Comparison of ENCODE assay signal across 11 cellular contexts in genomic region chr15:85024509-85025336, GRCh38. TPM values are rescaled to one million over a fixed set of nuclear protein-coding genes. Genes with fewer than 3 reads are reported as not detected.
DNase-seq lines count a peak whose midpoint lies in the region; ATAC-seq, FAIRE-seq and TF ChIP-seq lines count a peak whose summit lies in the region.
"Had no signal": no experiment of that assay in that cellular context is flagged by ENCODE, and none has a peak within 500 bp of the region (broad histone marks: within the 10 kb centered on the region; RNA-seq: fewer than 3 reads in every experiment).

No MANE protein-coding gene starts in this region.

- peaks cover 41% of the 10 kb centered on the region for H3K4me1 Mint-ChIP-seq in MCF 10A (ENCODE audit: insufficient read depth, unreplicated experiment)
- peaks cover 57% of the 10 kb centered on the region for H3K4me1 Mint-ChIP-seq in activated naive CD8-positive, alpha-beta T cell treated with anti-CD3 and anti-CD28 coated beads, Interleukin-2, amount 50 U/mL, for 24 hours

- FAIRE-seq in kidney (lab: Jason Lieb, UNC): no peak

- ATAC-seq in activated naive CD8-positive, alpha-beta T cell treated with anti-CD3 and anti-CD28 coated beads, Interleukin-2, amount 50 U/mL, for 24 hours: peak; percentile 79
- peak; percentile 41 for ATAC-seq in upper lobe of right lung

- no peak overlapping the region for H3K9ac ChIP-seq in kidney (ENCODE audit: low read length in 2 of 2)

- peak overlapping the region; percentile 26 for H3K27ac Mint-ChIP-seq in MCF 10A (ENCODE audit: low read depth, unreplicated experiment)
- H3K27ac Mint-ChIP-seq in activated naive CD8-positive, alpha-beta T cell treated with anti-CD3 and anti-CD28 coated beads, Interleukin-2, amount 50 U/mL, for 24 hours: peak overlapping the region; percentile 15
- H3K27ac Mint-ChIP-seq: activated T-helper 1 cell treated with anti-CD3 and anti-CD28 coated beads, Interleukin-12 subunit alpha, Interleukin-12 subunit beta, Interleukin-2, Interleukin-4 antibody, amounts not matched to agents 30 ng/mL and 10 ng/mL and 1 ng/mL, durations not matched to agents 14 hours and 24 hours and 36 hours; CD4-positive, alpha-beta T cell had no signal

- H3K27me3 ChIP-seq in breast epithelium (no peaks in the 10 kb centered on the region), upper lobe of right lung (no peaks in the 10 kb centered on the region)
- H3K27me3 ChIP-seq: thyroid gland had no signal

- CTCF ChIA-PET in MCF 10A (lab: Yijun Ruan, JAX): interaction anchor here (0.6 to 1.1 kb wide), 2 partner anchors 21 to 34 kb away, joined by 3 read pairs; no protein-coding TSS in a partner anchor

- intact Hi-C loops in MCF 10A (cut with micrococcal nuclease) (no loop called here), breast epithelium (cut with DNase I; ENCODE audit: low total_unique reads) (no loop called here), kidney (cut with DNase I) (no loop called here), upper lobe of right lung (cut with DNase I) (no loop called here)

- H3K36me3 ChIP-seq in breast epithelium: no peaks in the 10 kb centered on the region
- H3K36me3 ChIP-seq in kidney (ENCODE audit: control insufficient read depth in 1 of 2, insufficient read depth in 2 of 2, low read length in 2 of 2): no peaks in the 10 kb centered on the region
- no peaks in the 10 kb centered on the region for H3K36me3 ChIP-seq in upper lobe of right lung
- H3K36me3 ChIP-seq: thyroid gland had no signal

- no peaks in the 10 kb centered on the region for H3K36me3 Mint-ChIP-seq in MCF 10A (ENCODE audit: insufficient read depth, unreplicated experiment)
- H3K36me3 Mint-ChIP-seq in activated naive CD8-positive, alpha-beta T cell treated with anti-CD3 and anti-CD28 coated beads, Interleukin-2, amount 50 U/mL, for 24 hours (ENCODE audit: low read depth): no peaks in the 10 kb centered on the region

- no peak overlapping the region for H3K4me3 Mint-ChIP-seq in MCF 10A (ENCODE audit: unreplicated experiment)
- no peak overlapping the region for H3K4me3 Mint-ChIP-seq in activated naive CD8-positive, alpha-beta T cell treated with anti-CD3 and anti-CD28 coated beads, Interleukin-2, amount 50 U/mL, for 24 hours
- H3K4me3 Mint-ChIP-seq: activated T-helper 1 cell treated with anti-CD3 and anti-CD28 coated beads, Interleukin-12 subunit alpha, Interleukin-12 subunit beta, Interleukin-2, Interleukin-4 antibody, amounts not matched to agents 30 ng/mL and 10 ng/mL and 1 ng/mL, durations not matched to agents 14 hours and 24 hours and 36 hours; CD4-positive, alpha-beta T cell had no signal

- H3K4me3 ChIP-seq in breast epithelium (no peak overlapping the region), kidney (ENCODE audit: low read length in 2 of 2) (peak overlapping the region; percentile 3 to 24), upper lobe of right lung (no peak overlapping the region)
- H3K4me3 ChIP-seq: thyroid gland had no signal

- H3K27ac ChIP-seq in breast epithelium (peak overlapping the region in 1 of 2 donors; percentile 3), kidney (ENCODE audit: low read depth in 2 of 2, low read length in 2 of 2) (peak overlapping the region; percentile 68), upper lobe of right lung (no peak overlapping the region)
- H3K27ac ChIP-seq: thyroid gland had no signal

- H3K4me1 ChIP-seq in breast epithelium (peaks cover 6 to 7% of the 10 kb centered on the region in 2 donors), kidney (ENCODE audit: control insufficient read depth in 1 of 2, insufficient read depth in 1 of 2, low read depth in 1 of 2, low read length in 2 of 2) (peaks cover 31 to 50% of the 10 kb centered on the region in 2 donors), upper lobe of right lung (peaks cover 31% of the 10 kb centered on the region)

- POLR2A ChIA-PET in MCF 10A (lab: Yijun Ruan, JAX): interaction anchor here (0.8 to 1.3 kb wide), 3 partner anchors 9 to 33 kb away, joined by 3 to 4 read pairs (median 3); no protein-coding TSS in a partner anchor

- peak; percentile 82 for DNase-seq in MCF 10A (ENCODE audit: unreplicated experiment)
- no peak for DNase-seq in breast epithelium (ENCODE audit: low spot score in 2 of 2)
- no peak for DNase-seq in activated naive CD8-positive, alpha-beta T cell treated with anti-CD3 and anti-CD28 coated beads, Interleukin-2, amount 50 U/mL, for 24 hours
- no peak for DNase-seq in kidney
- no peak for DNase-seq in upper lobe of right lung
- no peak for DNase-seq in HuH-7.5 (ENCODE audit: low spot score)
- DNase-seq in NCI-H526 (lab: John Stamatoyannopoulos, UW): no peak
- no peak for DNase-seq in foreskin melanocyte
- DNase-seq: CD4-positive, alpha-beta T cell; thyroid gland had no signal

- TF ChIP-seq CTCF in MCF 10A (IDR thresholded peaks at IDR 0.05; ENCODE audit: unreplicated experiment): no peak
- no peak for TF ChIP-seq CTCF in breast epithelium (IDR thresholded peaks at IDR 0.05)
- no peak for TF ChIP-seq CTCF in kidney (IDR thresholded peaks at IDR 0.05; ENCODE audit: borderline replicate concordance, extremely low read depth, insufficient read depth)
- TF ChIP-seq CTCF in upper lobe of right lung (IDR thresholded peaks at IDR 0.05): no peak

- no TSS peak for BruUV-seq in MCF 10A (replicated peaks; lab: Mats Ljungman, UMichigan)

- H3K9me3 ChIP-seq in breast epithelium: no peaks in the 10 kb centered on the region
- no peaks in the 10 kb centered on the region for H3K9me3 ChIP-seq in kidney (ENCODE audit: control insufficient read depth in 1 of 2, low read length in 2 of 2)
- H3K9me3 ChIP-seq in upper lobe of right lung: no peaks in the 10 kb centered on the region
- H3K9me3 ChIP-seq: thyroid gland had no signal

- no peaks in the 10 kb centered on the region for H3K9me3 Mint-ChIP-seq in MCF 10A (ENCODE audit: unreplicated experiment)
- no peaks in the 10 kb centered on the region for H3K9me3 Mint-ChIP-seq in activated naive CD8-positive, alpha-beta T cell treated with anti-CD3 and anti-CD28 coated beads, Interleukin-2, amount 50 U/mL, for 24 hours
- H3K9me3 Mint-ChIP-seq: activated T-helper 1 cell treated with anti-CD3 and anti-CD28 coated beads, Interleukin-12 subunit alpha, Interleukin-12 subunit beta, Interleukin-2, Interleukin-4 antibody, amounts not matched to agents 30 ng/mL and 10 ng/mL and 1 ng/mL, durations not matched to agents 14 hours and 24 hours and 36 hours; CD4-positive, alpha-beta T cell had no signal

- H3K27me3 Mint-ChIP-seq in MCF 10A (ENCODE audit: insufficient read depth, unreplicated experiment): no peaks in the 10 kb centered on the region
- H3K27me3 Mint-ChIP-seq in activated naive CD8-positive, alpha-beta T cell treated with anti-CD3 and anti-CD28 coated beads, Interleukin-2, amount 50 U/mL, for 24 hours: no peaks in the 10 kb centered on the region
- H3K27me3 Mint-ChIP-seq: CD4-positive, alpha-beta T cell had no signal

- no peak for TF ChIP-seq POLR2A in breast epithelium (IDR thresholded peaks at IDR 0.05)

RNA-seq across cellular contexts. Expression of gene PDE8A, which starts 43.1 kb away (rescaled TPM):
- 27.3 and 27.4 TPM in 2 replicates for total RNA-seq in MCF 10A (2022)
- 10 to 100 TPM; 45.1 to 60.5 (median 58.3) TPM for total RNA-seq in breast epithelium
- total RNA-seq in kidney: 37.5 TPM
- 20.3 TPM for polyA plus RNA-seq in kidney (ENCODE audit: insufficient read depth, low read depth, low replicate concordance)
- total RNA-seq in upper lobe of right lung: 54.7 TPM

Comparison
In these comparisons a context has a peak if more than half of its experiments do, and no peak if none do; other contexts are left out.
1. H3K4me3 ChIP-seq: peak in kidney (2 of 2); none in breast epithelium (0 of 3) and upper lobe of right lung (single experiment).